ENCODE assay signal across 13 cellular contexts in the genomic region with DNA sequence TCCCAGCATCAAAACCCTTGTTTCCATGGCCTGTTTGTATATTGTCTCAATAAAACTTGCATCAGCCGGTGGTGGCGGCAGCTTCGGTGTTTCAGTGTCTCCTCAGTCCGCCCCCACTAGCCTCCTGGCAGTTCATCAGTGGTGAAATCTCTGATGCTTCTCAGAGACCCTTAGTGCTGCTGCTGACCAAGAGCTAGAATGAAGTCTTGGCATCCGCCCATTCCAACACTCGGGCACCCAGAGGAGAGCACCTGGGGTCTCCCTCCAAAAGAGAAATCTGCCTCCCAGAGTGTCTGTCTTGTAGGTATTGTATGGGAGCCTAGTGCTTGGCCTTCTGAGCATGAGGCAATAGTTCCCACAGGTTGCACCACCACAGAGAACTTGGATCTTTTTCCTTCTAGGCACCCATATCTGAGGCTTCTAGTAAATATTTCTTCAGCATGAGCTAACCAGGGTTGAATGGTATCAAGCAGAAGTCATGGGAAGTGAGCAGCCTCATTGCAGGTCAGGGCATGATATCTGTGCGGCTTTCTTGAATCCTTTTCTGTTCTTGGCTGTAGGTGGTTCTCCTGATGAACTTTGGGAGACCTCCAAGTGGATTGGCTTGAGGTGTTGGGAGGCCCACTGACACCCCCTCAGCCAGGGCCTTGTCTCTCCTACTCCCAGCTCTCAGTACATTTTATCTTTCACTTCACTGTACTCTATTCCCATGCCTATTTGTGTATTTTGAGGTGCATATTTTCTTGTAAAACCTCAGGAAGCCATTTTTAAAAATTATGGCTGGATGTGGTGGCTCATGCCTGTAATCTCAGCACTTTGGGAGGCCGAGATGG. TPM values are rescaled to one million over a fixed set of nuclear protein-coding genes. Genes with fewer than 3 reads are reported as not detected.
A peak's percentile ranks its signal among the peaks of the same experiment; 100 is the strongest.
DNase-seq lines count a peak whose midpoint lies in the region; ATAC-seq lines count a peak whose summit lies in the region.
"Had no signal": no experiment of that assay in that cellular context is flagged by ENCODE, and none has a peak within 500 bp of the region (broad histone marks: within the 10 kb centered on the region; RNA-seq: fewer than 3 reads in every experiment).

No MANE protein-coding gene starts in this region.

- ATAC-seq in sciatic nerve (peak; percentile 51), left colon (no peak), GM19452 (IDR thresholded peaks at IDR 0.05; ENCODE audit: unreplicated experiment) (no peak), HG03108 (IDR thresholded peaks at IDR 0.05; ENCODE audit: unreplicated experiment) (no peak), GM19035 (IDR thresholded peaks at IDR 0.05; ENCODE audit: unreplicated experiment) (no peak)
- ATAC-seq: T-helper 17 cell had no signal

- DNase-seq in GM04504 (ENCODE audit: low read depth) (peak; percentile 35), SIG-M5 treated with dmso at 0.1 percent for 504 hours (lab: John Stamatoyannopoulos, UW; ENCODE audit: unreplicated experiment) (peak; percentile 85), fibroblast of peridontal ligament (ENCODE audit: extremely low read depth) (peak; percentile 62), sciatic nerve (ENCODE audit: low spot score) (no peak), left colon (no peak)
- DNase-seq: anterior cingulate cortex; left ventricle myocardium inferior; NK-92 treated with Interleukin-12 subunit alpha and Interleukin-12 subunit beta, amount 100 ng/mL, for 24 hours; T-helper 17 cell had no signal

- intact Hi-C loops in sciatic nerve (cut with DNase I), result no loop called here
- intact Hi-C loops in left colon (cut with DNase I, micrococcal nuclease), result no loop called here

RNA-seq across cellular contexts. Expression of a gene that starts 13.2 kb away (rescaled TPM):
- total RNA-seq in sciatic nerve (2.1 TPM), left colon (100 to 1,000 TPM; 126 to 184 TPM)
- total RNA-seq: HT1080 had no signal

RNA-seq across cellular contexts. Expression of a gene that starts 28.2 kb away (rescaled TPM):
- total RNA-seq in sciatic nerve (72.9 TPM), left colon (10 to 100 TPM; 49.9 to 50.4 TPM)

RNA-seq across cellular contexts. Expression of a gene that starts 36.7 kb away (rescaled TPM):
- total RNA-seq in sciatic nerve (61.4 TPM), left colon (10 to 100 TPM; 51.3 to 60.9 TPM)

RNA-seq across cellular contexts. Expression of a gene that starts 48.0 kb away (rescaled TPM):
- total RNA-seq in sciatic nerve (21.9 TPM), left colon (10 to 100 TPM; 18.1 to 20.0 TPM)

Comparison
In these comparisons a context has a peak if more than half of its experiments do, and no peak if none do; other contexts are left out.
1. DNase-seq: peak in GM04504 (single experiment), SIG-M5 treated with dmso at 0.1 percent for 504 hours (single experiment) and fibroblast of peridontal ligament (single experiment); none in sciatic nerve (single experiment) and left colon (0 of 2).
2. RNA of a gene that starts 13.2 kb away (total RNA-seq): 126 to 184 TPM in left colon; 2.1 TPM in sciatic nerve (single experiment); every median in the first group is over 10 times any median in the second.